Comparison of ENCODE assay signal across 9 cellular contexts in genomic region chr18:74797577-74798151, GRCh38.
DNase-seq lines count a peak whose midpoint lies in the region; ATAC-seq and TF ChIP-seq lines count a peak whose summit lies in the region.
"Had no signal": no experiment of that assay in that cellular context is flagged by ENCODE, and none has a peak within 500 bp of the region (broad histone marks: within the 10 kb centered on the region; RNA-seq: fewer than 3 reads in every experiment).

No MANE protein-coding gene starts in this region.

- peaks cover 0 to 4% of the 10 kb centered on the region in 2 experiments for H3K36me3 ChIP-seq in SK-N-SH (replicated peaks in 1 of 2; ENCODE audit: control insufficient read depth in 1 of 2, insufficient read depth in 2 of 2, low read length in 1 of 2)
- no peaks in the 10 kb centered on the region for H3K36me3 ChIP-seq in psoas muscle (ENCODE audit: insufficient read depth in 1 of 2, low read depth in 1 of 2)
- H3K36me3 ChIP-seq in PC-3 (ENCODE audit: low read depth, low read length), result no peaks in the 10 kb centered on the region

- H3K27me3 ChIP-seq in SK-N-SH (ENCODE audit: insufficient read depth), result no peaks in the 10 kb centered on the region
- no peaks in the 10 kb centered on the region for H3K27me3 ChIP-seq in psoas muscle (ENCODE audit: insufficient read depth in 3 of 3, low read length in 2 of 3)
- H3K27me3 ChIP-seq in PC-3 (ENCODE audit: low read length), result no peaks in the 10 kb centered on the region

- no peak for TF ChIP-seq EP300 in SK-N-SH (IDR thresholded peaks at IDR 0.05; ENCODE audit: borderline replicate concordance in 1 of 2, low read depth in 1 of 2, low read length in 1 of 2)

- H2AFZ ChIP-seq in SK-N-SH (ENCODE audit: low read depth) (peak overlapping the region; percentile 71; the same call in 1 of the 2 replicates), PC-3 (ENCODE audit: low read length) (no peak overlapping the region)

- intact Hi-C loops in psoas muscle (cut with DNase I) (no loop called here), PC-3 (cut with micrococcal nuclease) (no loop called here)

- 41% methylated on average over 6 of the region's 6 CpGs for WGBS in SK-N-SH (ENCODE audit: low lambda C conversion rate)
- WGBS in psoas muscle, 3 donors, result 63 to 75% (median 63%) methylated on average over 6 of the region's 6 CpGs

- peak overlapping the region; percentile 23; the same call in 1 of the 2 replicates for H3K9ac ChIP-seq in SK-N-SH
- no peak overlapping the region for H3K9ac ChIP-seq in PC-3 (ENCODE audit: low read length)

- peak overlapping the region; percentile 69 for H3K4me2 ChIP-seq in SK-N-SH
- no peak overlapping the region for H3K4me2 ChIP-seq in PC-3 (ENCODE audit: low read length)

- no peaks in the 10 kb centered on the region for H3K9me3 Mint-ChIP-seq in activated T-cell treated with anti-CD3 and anti-CD28 coated beads, Interleukin-2, amount 50 U/mL, for 24 hours

- peaks cover 8% of the 10 kb centered on the region for H3K36me3 Mint-ChIP-seq in activated T-cell treated with anti-CD3 and anti-CD28 coated beads, Interleukin-2, amount 50 U/mL, for 24 hours (ENCODE audit: low read depth)

- no peak overlapping the region for H3K27ac Mint-ChIP-seq in activated T-cell treated with anti-CD3 and anti-CD28 coated beads, Interleukin-2, amount 50 U/mL, for 24 hours

- CTCF ChIA-PET in SK-N-SH (lab: Yijun Ruan, JAX) (no interaction called here), PC-3 (lab: Charles Lee) (no interaction called here)

- peaks cover 3 to 19% of the 10 kb centered on the region in 2 experiments; a peak in 2 of 4 replicates for H3K4me1 ChIP-seq in SK-N-SH (ENCODE audit: control insufficient read depth in 1 of 2, insufficient read depth in 2 of 2, low read depth in 1 of 2, low read length in 1 of 2)
- peaks cover 9% of the 10 kb centered on the region for H3K4me1 ChIP-seq in psoas muscle
- H3K4me1 ChIP-seq in PC-3 (ENCODE audit: insufficient read depth, low read length), result peaks cover 10% of the 10 kb centered on the region

- H3K4me1 Mint-ChIP-seq in activated T-cell treated with anti-CD3 and anti-CD28 coated beads, Interleukin-2, amount 50 U/mL, for 24 hours (ENCODE audit: low read depth), result peaks cover 22% of the 10 kb centered on the region

- TF ChIP-seq CTCF in SK-N-SH (IDR thresholded peaks at IDR 0.05) (no peak), psoas muscle (IDR thresholded peaks at IDR 0.05) (no peak), PC-3 (conservative IDR thresholded peaks at IDR 0.05; ENCODE audit: low read depth, low read length) (no peak), GM13976 (IDR thresholded peaks at IDR 0.05; ENCODE audit: borderline replicate concordance, control extremely low read depth, extremely low read depth, insufficient read depth, missing control alignments) (no peak)

- H3K27me3 Mint-ChIP-seq in activated T-cell treated with anti-CD3 and anti-CD28 coated beads, Interleukin-2, amount 50 U/mL, for 24 hours, result no peaks in the 10 kb centered on the region

- H3K9me3 ChIP-seq in SK-N-SH (no peaks in the 10 kb centered on the region), psoas muscle (no peaks in the 10 kb centered on the region), PC-3 (ENCODE audit: low read length) (no peaks in the 10 kb centered on the region)

- peak overlapping the region; percentile 32 to 39; a peak in 3 of 4 replicates for H3K4me3 ChIP-seq in SK-N-SH (ENCODE audit: low read depth in 2 of 2, low read length in 1 of 2)
- H3K4me3 ChIP-seq in psoas muscle, result peak overlapping the region; percentile 37
- H3K4me3 ChIP-seq in PC-3 (ENCODE audit: low read length), result no peak overlapping the region

- no peak for TF ChIP-seq RAD21 in SK-N-SH (IDR thresholded peaks at IDR 0.05; ENCODE audit: low read length)

- DNase-seq in SK-N-SH (no peak), psoas muscle (no peak), SIG-M5 (lab: John Stamatoyannopoulos, UW) (no peak), PC-3 (no peak), GM13976 (ENCODE audit: low spot score) (no peak)
- DNase-seq in activated T-cell treated with anti-CD3 and anti-CD28 coated beads, Interleukin-2, amount 50 U/mL, for 24 hours, result no peak
- DNase-seq: NCI-H524 treated with DMSO at 0.1 percent for 48 hours had no signal

- ATAC-seq in GM19397 (IDR thresholded peaks at IDR 0.05; ENCODE audit: unreplicated experiment) (peak; percentile 40), HG02885 (IDR thresholded peaks at IDR 0.05; ENCODE audit: poor library complexity, unreplicated experiment) (peak; percentile 44), psoas muscle (peak in 1 of 4 donors; percentile 5), PC-3 (no peak)

- H3K27ac ChIP-seq in SK-N-SH (ENCODE audit: low read depth in 2 of 2, low read length in 1 of 2) (peak overlapping the region; percentile 77 to 82), psoas muscle (peak overlapping the region; percentile 70), PC-3 (ENCODE audit: low read length) (no peak overlapping the region)

- no peaks in the 10 kb centered on the region for H3K9me2 ChIP-seq in SK-N-SH
- no peaks in the 10 kb centered on the region for H3K9me2 ChIP-seq in PC-3 (replicated peaks; ENCODE audit: low read length)

- no peak overlapping the region for H3K4me3 Mint-ChIP-seq in activated T-cell treated with anti-CD3 and anti-CD28 coated beads, Interleukin-2, amount 50 U/mL, for 24 hours

- H3K79me2 ChIP-seq in SK-N-SH (ENCODE audit: insufficient read depth) (no peaks in the 10 kb centered on the region), PC-3 (ENCODE audit: low read length) (no peaks in the 10 kb centered on the region)

- POLR2A ChIA-PET in SK-N-SH (lab: Yijun Ruan, JAX), result no interaction called here
- POLR2A ChIA-PET in PC-3 (lab: Charles Lee; ENCODE audit: unreplicated experiment), result no interaction called here

- in situ Hi-C loops in GM13976 (cut with MboI; ENCODE audit: low sequenced_read_pairs, unreplicated experiment), result no loop called here

- H3F3A ChIP-seq in SK-N-SH (replicated peaks; ENCODE audit: insufficient read depth) (peaks cover 26% of the 10 kb centered on the region), PC-3 (ENCODE audit: low read length, unreplicated experiment) (no peaks in the 10 kb centered on the region)

- H4K20me1 ChIP-seq in SK-N-SH (ENCODE audit: insufficient read depth), result no peaks in the 10 kb centered on the region
- no peaks in the 10 kb centered on the region for H4K20me1 ChIP-seq in PC-3 (ENCODE audit: low read length)

- no TSS peak for BruUV-seq in PC-3 (replicated peaks; lab: Mats Ljungman, UMichigan)

TF ChIP-seq in SK-N-SH, 30 proteins besides CTCF, POLR2A, EP300 and RAD21:
- TF ChIP-seq RXRA (IDR thresholded peaks at IDR 0.05; ENCODE audit: borderline replicate concordance, low read depth), result 0 out of 2 replicates have a peak, but pooled peaks have one; percentile 4
- TF ChIP-seq MAX (IDR thresholded peaks at IDR 0.05; ENCODE audit: low read depth), result no peak
